Comparison of ENCODE assay signal across 20 cellular contexts in genomic region chr2:23631391-23631790, GRCh38.
A peak's percentile ranks its signal among the peaks of the same experiment; 100 is the strongest.
DNase-seq lines count a peak whose midpoint lies in the region; ATAC-seq and TF ChIP-seq lines count a peak whose summit lies in the region.
"Had no signal": no experiment of that assay in that cellular context is flagged by ENCODE, and none has a peak within 500 bp of the region (broad histone marks: within the 10 kb centered on the region; RNA-seq: fewer than 3 reads in every experiment).

No MANE protein-coding gene starts in this region.

- ATAC-seq in Right ventricle myocardium superior (ENCODE audit: poor library complexity) (no peak), left ventricle myocardium superior (no peak), GM21576 (IDR thresholded peaks at IDR 0.05; ENCODE audit: unreplicated experiment) (no peak)
- ATAC-seq in activated naive CD8-positive, alpha-beta T cell treated with anti-CD3 and anti-CD28 coated beads, Interleukin-2, amount 50 U/mL, for 24 hours: no peak
- ATAC-seq: CD8-positive, alpha-beta T cell; GM23338 had no signal

- H3K27ac Mint-ChIP-seq in neural crest cell (ENCODE audit: unreplicated experiment): peak overlapping the region; percentile 90
- no peak overlapping the region for H3K27ac Mint-ChIP-seq in activated naive CD8-positive, alpha-beta T cell treated with anti-CD3 and anti-CD28 coated beads, Interleukin-2, amount 50 U/mL, for 24 hours
- H3K27ac Mint-ChIP-seq: B cell; CD4-positive, CD25-positive, alpha-beta regulatory T cell; CD8-positive, alpha-beta T cell; GM23338; H9; HFFc6 had no signal

- peaks cover 2% of the 10 kb centered on the region for H3K4me1 ChIP-seq in osteoblast (ENCODE audit: insufficient read depth, low read length)
- no peaks in the 10 kb centered on the region for H3K4me1 ChIP-seq in spleen
- H3K4me1 ChIP-seq: BLaER1, Caco-2 had no signal

- no peak overlapping the region for H3K4me2 ChIP-seq in osteoblast (ENCODE audit: insufficient read depth, low read length)
- H3K4me2 ChIP-seq: BLaER1, GM23338 had no signal

- no peaks in the 10 kb centered on the region for H3K27me3 Mint-ChIP-seq in neural crest cell (ENCODE audit: low read depth)
- no peaks in the 10 kb centered on the region for H3K27me3 Mint-ChIP-seq in activated naive CD8-positive, alpha-beta T cell treated with anti-CD3 and anti-CD28 coated beads, Interleukin-2, amount 50 U/mL, for 24 hours
- H3K27me3 Mint-ChIP-seq: B cell; CD4-positive, CD25-positive, alpha-beta regulatory T cell had no signal

- H3K36me3 ChIP-seq in osteoblast (ENCODE audit: insufficient read depth, low read length) (no peaks in the 10 kb centered on the region), spleen (no peaks in the 10 kb centered on the region)
- H3K36me3 ChIP-seq: BLaER1 had no signal

- H3K9me3 ChIP-seq in osteoblast (ENCODE audit: low read depth, low read length) (no peaks in the 10 kb centered on the region), spleen (no peaks in the 10 kb centered on the region)
- H3K9me3 ChIP-seq: BLaER1, Caco-2 had no signal

- H3K4me3 Mint-ChIP-seq in neural crest cell: no peak overlapping the region
- H3K4me3 Mint-ChIP-seq in activated naive CD8-positive, alpha-beta T cell treated with anti-CD3 and anti-CD28 coated beads, Interleukin-2, amount 50 U/mL, for 24 hours: no peak overlapping the region
- H3K4me3 Mint-ChIP-seq: B cell; CD4-positive, CD25-positive, alpha-beta regulatory T cell; CD8-positive, alpha-beta T cell; GM23338; H9; HFFc6 had no signal

- no peak for TF ChIP-seq CTCF in neural crest cell (conservative IDR thresholded peaks at IDR 0.05)
- TF ChIP-seq CTCF in osteoblast (IDR thresholded peaks at IDR 0.05; ENCODE audit: extremely low read depth, low read depth, low read length): no peak
- no peak for TF ChIP-seq CTCF in spleen (IDR thresholded peaks at IDR 0.05 in 8 of 11, conservative IDR thresholded peaks at IDR 0.05 in 3 of 11)

- H3K36me3 Mint-ChIP-seq in neural crest cell (ENCODE audit: low read depth): no peaks in the 10 kb centered on the region
- H3K36me3 Mint-ChIP-seq in activated naive CD8-positive, alpha-beta T cell treated with anti-CD3 and anti-CD28 coated beads, Interleukin-2, amount 50 U/mL, for 24 hours (ENCODE audit: low read depth): no peaks in the 10 kb centered on the region
- H3K36me3 Mint-ChIP-seq: CD4-positive, CD25-positive, alpha-beta regulatory T cell; CD8-positive, alpha-beta T cell had no signal

- H3K4me1 Mint-ChIP-seq in neural crest cell: peaks cover 43% of the 10 kb centered on the region
- H3K4me1 Mint-ChIP-seq in activated naive CD8-positive, alpha-beta T cell treated with anti-CD3 and anti-CD28 coated beads, Interleukin-2, amount 50 U/mL, for 24 hours: no peaks in the 10 kb centered on the region
- H3K4me1 Mint-ChIP-seq: B cell; CD4-positive, CD25-positive, alpha-beta regulatory T cell had no signal

- no peaks in the 10 kb centered on the region for H4K20me1 ChIP-seq in osteoblast (ENCODE audit: insufficient read depth, low read length)
- H4K20me1 ChIP-seq: BLaER1 had no signal

- intact Hi-C loops in Right ventricle myocardium superior (cut with DNase I): no loop called here
- intact Hi-C loops in left ventricle myocardium superior (cut with micrococcal nuclease): no loop called here
- intact Hi-C loops in spleen (cut with DNase I; ENCODE audit: low total_unique reads): no loop called here

- H3K79me2 ChIP-seq in osteoblast (ENCODE audit: insufficient read depth, low read length): no peaks in the 10 kb centered on the region

- H3K4me3 ChIP-seq in osteoblast (ENCODE audit: insufficient read depth, low read length) (no peak overlapping the region), spleen (no peak overlapping the region)
- H3K4me3 ChIP-seq: BLaER1, GM23338 had no signal

- no peaks in the 10 kb centered on the region for H3K9me3 Mint-ChIP-seq in neural crest cell
- no peaks in the 10 kb centered on the region for H3K9me3 Mint-ChIP-seq in activated naive CD8-positive, alpha-beta T cell treated with anti-CD3 and anti-CD28 coated beads, Interleukin-2, amount 50 U/mL, for 24 hours
- H3K9me3 Mint-ChIP-seq: CD8-positive, alpha-beta T cell; GM23338; H9; HFFc6 had no signal

- H3K27ac ChIP-seq in osteoblast (ENCODE audit: low read depth, low read length): no peak overlapping the region
- no peak overlapping the region for H3K27ac ChIP-seq in spleen
- H3K27ac ChIP-seq: 22Rv1, BLaER1, C4-2B had no signal

- TF ChIP-seq POLR2A in spleen (IDR thresholded peaks at IDR 0.05): no peak

- DNase-seq in Right ventricle myocardium superior (peak; percentile 7), left ventricle myocardium superior (no peak), neural crest cell (ENCODE audit: low read depth, low spot score) (no peak), osteoblast (ENCODE audit: insufficient read length, low spot score, missing footprints) (peak; percentile 53), spleen (peak; percentile 46), cerebellum (ENCODE audit: low spot score) (no peak)
- no peak for DNase-seq in activated naive CD8-positive, alpha-beta T cell treated with anti-CD3 and anti-CD28 coated beads, Interleukin-2, amount 50 U/mL, for 24 hours
- DNase-seq: Caco-2; CD4-positive, CD25-positive, alpha-beta regulatory T cell; CD8-positive, alpha-beta T cell; DMS153; DND-41; H9; HFFc6 had no signal

- 82 to 91% (median 85%) methylated on average over 8 to 11 of the region's 11 CpGs for WGBS in spleen, 5 donors

- H2AFZ ChIP-seq in osteoblast (ENCODE audit: low read length): no peak overlapping the region
- H2AFZ ChIP-seq: GM23338 had no signal

- H3K27me3 ChIP-seq in osteoblast (ENCODE audit: insufficient read depth, low read length) (no peaks in the 10 kb centered on the region), spleen (replicated peaks in 1 of 7) (no peaks in the 10 kb centered on the region)
- H3K27me3 ChIP-seq: BLaER1 had no signal

Comparison
In these comparisons a context has a peak if more than half of its experiments do, and no peak if none do; other contexts are left out.
1. DNase-seq: peak in Right ventricle myocardium superior (single experiment), osteoblast (single experiment) and spleen (single experiment); none in left ventricle myocardium superior (single experiment), neural crest cell (single experiment), cerebellum (single experiment) and activated naive CD8-positive, alpha-beta T cell treated with anti-CD3 and anti-CD28 coated beads, Interleukin-2, amount 50 U/mL, for 24 hours (single experiment).